1 cellular context compared by ENCODE assay signal in the genomic region with DNA sequence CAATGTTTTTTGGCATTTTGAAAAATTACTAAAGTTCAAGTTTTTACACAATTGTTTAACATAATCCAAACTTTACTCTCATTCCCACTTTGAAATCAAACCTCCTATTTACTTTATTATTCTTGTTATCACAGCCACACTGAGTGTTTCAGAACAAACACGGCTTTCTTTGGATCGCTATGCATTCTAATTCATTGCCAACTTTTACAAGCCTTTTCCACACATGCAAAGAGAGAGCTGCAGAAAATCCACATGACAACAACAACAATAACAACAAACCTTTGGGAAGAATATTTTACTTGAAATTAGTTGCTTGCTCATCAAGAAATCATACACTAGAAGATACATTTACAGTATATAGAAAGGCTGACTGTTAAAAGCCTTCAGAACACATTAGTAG.
TF ChIP-seq lines count a peak whose summit lies in the region.

No MANE protein-coding gene starts in this region.

TF ChIP-seq in Ishikawa, 13 proteins besides CTCF, POLR2A, EP300 and RAD21 (continued from another document):
- TF ChIP-seq TAF1 (IDR thresholded peaks at IDR 0.05; ENCODE audit: low read depth) (no peak), NFIC (IDR thresholded peaks at IDR 0.05) (peak; percentile 39; the same call in 1 of the 2 replicates), FOXM1 (IDR thresholded peaks at IDR 0.05; ENCODE audit: borderline replicate concordance, low read depth) (no peak), TEAD4 (IDR thresholded peaks at IDR 0.05) (no peak)
- TF ChIP-seq, protein P1, sequence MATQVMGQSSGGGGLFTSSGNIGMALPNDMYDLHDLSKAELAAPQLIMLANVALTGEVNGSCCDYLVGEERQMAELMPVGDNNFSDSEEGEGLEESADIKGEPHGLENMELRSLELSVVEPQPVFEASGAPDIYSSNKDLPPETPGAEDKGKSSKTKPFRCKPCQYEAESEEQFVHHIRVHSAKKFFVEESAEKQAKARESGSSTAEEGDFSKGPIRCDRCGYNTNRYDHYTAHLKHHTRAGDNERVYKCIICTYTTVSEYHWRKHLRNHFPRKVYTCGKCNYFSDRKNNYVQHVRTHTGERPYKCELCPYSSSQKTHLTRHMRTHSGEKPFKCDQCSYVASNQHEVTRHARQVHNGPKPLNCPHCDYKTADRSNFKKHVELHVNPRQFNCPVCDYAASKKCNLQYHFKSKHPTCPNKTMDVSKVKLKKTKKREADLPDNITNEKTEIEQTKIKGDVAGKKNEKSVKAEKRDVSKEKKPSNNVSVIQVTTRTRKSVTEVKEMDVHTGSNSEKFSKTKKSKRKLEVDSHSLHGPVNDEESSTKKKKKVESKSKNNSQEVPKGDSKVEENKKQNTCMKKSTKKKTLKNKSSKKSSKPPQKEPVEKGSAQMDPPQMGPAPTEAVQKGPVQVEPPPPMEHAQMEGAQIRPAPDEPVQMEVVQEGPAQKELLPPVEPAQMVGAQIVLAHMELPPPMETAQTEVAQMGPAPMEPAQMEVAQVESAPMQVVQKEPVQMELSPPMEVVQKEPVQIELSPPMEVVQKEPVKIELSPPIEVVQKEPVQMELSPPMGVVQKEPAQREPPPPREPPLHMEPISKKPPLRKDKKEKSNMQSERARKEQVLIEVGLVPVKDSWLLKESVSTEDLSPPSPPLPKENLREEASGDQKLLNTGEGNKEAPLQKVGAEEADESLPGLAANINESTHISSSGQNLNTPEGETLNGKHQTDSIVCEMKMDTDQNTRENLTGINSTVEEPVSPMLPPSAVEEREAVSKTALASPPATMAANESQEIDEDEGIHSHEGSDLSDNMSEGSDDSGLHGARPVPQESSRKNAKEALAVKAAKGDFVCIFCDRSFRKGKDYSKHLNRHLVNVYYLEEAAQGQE (IDR thresholded peaks at IDR 0.05; ENCODE audit: low read depth), result no peak
